Comparison of ENCODE assay signal across 8 cellular contexts in the genomic region with DNA sequence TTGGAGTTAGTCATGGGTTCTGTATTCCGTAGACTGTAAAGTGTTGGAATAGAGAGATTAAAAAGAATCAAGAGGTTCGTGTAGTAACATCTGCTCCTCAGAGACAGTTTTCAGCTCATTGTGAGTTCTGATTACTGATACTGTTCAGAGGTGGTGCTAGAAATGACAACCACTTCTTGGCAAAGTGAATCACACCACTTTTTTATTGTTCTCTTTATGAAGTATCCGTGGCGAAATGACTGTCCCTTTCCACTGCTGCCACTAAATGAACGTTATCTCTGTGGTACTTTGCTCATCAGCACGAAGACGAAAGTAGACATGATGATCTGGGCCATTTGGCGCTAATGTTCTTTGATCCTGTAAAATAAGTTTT. TPM values are rescaled to one million over a fixed set of nuclear protein-coding genes. Genes with fewer than 3 reads are reported as not detected.
DNase-seq lines count a peak whose midpoint lies in the region; ATAC-seq, FAIRE-seq and TF ChIP-seq lines count a peak whose summit lies in the region.

No MANE protein-coding gene starts in this region.

- no peaks in the 10 kb centered on the region for H3K36me3 ChIP-seq in mucosa of descending colon (ENCODE audit: low read depth)

- intact Hi-C loops in mucosa of descending colon (cut with DNase I, micrococcal nuclease), result no loop called here

- POLR2A ChIA-PET in AG04449 (lab: Yijun Ruan, JAX), result no interaction called here

- H3K9me3 ChIP-seq in mucosa of descending colon, result no peaks in the 10 kb centered on the region

- TF ChIP-seq CTCF in AG04449 (IDR thresholded peaks at IDR 0.05; ENCODE audit: insufficient read depth, low read length, missing control alignments) (no peak), astrocyte of the cerebellum (IDR thresholded peaks at IDR 0.05; ENCODE audit: low read depth, low read length, missing control alignments) (no peak), mucosa of descending colon (IDR thresholded peaks at IDR 0.05) (no peak)

- ATAC-seq in HG02981 (IDR thresholded peaks at IDR 0.05; ENCODE audit: unreplicated experiment) (peak; percentile 3), mucosa of descending colon (no peak)

- peaks cover 5% of the 10 kb centered on the region for H3K4me1 ChIP-seq in mucosa of descending colon (ENCODE audit: low read depth)

- CTCF ChIA-PET in AG04449 (lab: Yijun Ruan, JAX), result interaction anchor here (1.0 to 5.2 kb wide), 6 partner anchors 7 to 378 kb away, joined by 3 to 43 read pairs (median 8); a partner anchor contains a TSS

- no peak for DNase-seq in AG04449 (ENCODE audit: low read depth, low spot score)
- DNase-seq in astrocyte of the cerebellum (ENCODE audit: low read depth), result no peak
- DNase-seq in mucosa of descending colon, result no peak
- DNase-seq in AML-193 (lab: John Stamatoyannopoulos, UW), result no peak
- no peak for DNase-seq in NCI-H510A treated with DMSO at 0.1 percent for 48 hours (lab: John Stamatoyannopoulos, UW)
- DNase-seq in NCI-H1436 treated with DMSO at 0.1 percent for 48 hours (lab: John Stamatoyannopoulos, UW), result no peak
- no peak for DNase-seq in RCC 7860 (ENCODE audit: low spot score)

- in situ Hi-C loops in astrocyte of the cerebellum (cut with HindIII; ENCODE audit: low sequenced_read_pairs), result no loop called here

- H3K4me3 ChIP-seq in AG04449 (ENCODE audit: low read depth, low read length) (peak overlapping the region; percentile 90), astrocyte of the cerebellum (ENCODE audit: low read depth, low read length) (peak overlapping the region; percentile 97), mucosa of descending colon (peak overlapping the region; percentile 76)

- no peak for FAIRE-seq in RCC 7860 (lab: Jason Lieb, UNC)

RNA-seq across cellular contexts. Expression of a gene that starts 0.9 kb away (rescaled TPM):
- total RNA-seq in mucosa of descending colon, result 10 to 100 TPM; 20.6 to 25.1 (median 24.3) TPM

RNA-seq across cellular contexts. Expression of a gene that starts 14.8 kb away (rescaled TPM):
- under 1 TPM; 0.24 to 0.51 (median 0.46) TPM for total RNA-seq in mucosa of descending colon

RNA-seq across cellular contexts. Expression of a gene that starts 48.3 kb away (rescaled TPM):
- 1 to 10 TPM in 1 of 3 donors, under 1 TPM in 1, not detected in 1; 0.23 to 1.7 TPM for total RNA-seq in mucosa of descending colon
